Comparison of ENCODE assay signal across 8 cellular contexts in the genomic region with DNA sequence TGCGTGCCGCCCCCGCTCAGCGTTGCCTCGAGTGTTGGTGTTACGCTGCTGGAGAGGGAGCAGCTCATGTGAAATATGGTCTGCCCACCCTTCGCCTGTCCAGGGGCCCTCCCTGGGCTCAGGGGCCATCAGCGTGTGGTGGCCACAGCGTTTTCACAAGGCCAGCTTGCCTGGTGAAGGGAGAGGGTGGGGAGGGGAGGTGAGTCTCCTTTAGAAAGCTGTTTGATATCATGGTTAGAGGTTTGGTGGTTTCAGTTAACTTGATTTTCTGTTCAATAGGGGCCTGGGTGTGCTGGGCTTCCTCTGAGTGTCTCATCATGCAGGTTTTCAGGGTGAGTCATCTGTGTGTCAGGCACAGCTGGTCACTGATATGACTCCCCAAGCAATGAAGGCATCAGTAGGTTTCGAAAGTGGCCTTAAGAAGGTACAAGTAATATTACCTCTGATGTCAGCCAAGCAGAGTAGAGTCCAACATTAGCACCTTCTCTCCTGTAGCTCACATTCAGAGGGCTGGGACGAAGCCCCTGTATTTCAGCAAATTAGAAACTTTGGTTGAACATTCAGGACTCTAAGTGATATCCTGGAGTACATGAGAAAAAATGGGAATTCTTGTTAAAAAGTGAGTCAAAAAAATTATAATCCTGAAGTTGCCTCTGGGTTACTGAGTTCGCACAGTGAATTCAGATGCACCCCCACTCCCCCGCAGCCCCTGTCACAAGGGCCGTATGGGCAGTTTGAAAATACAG.
A peak's percentile ranks its signal among the peaks of the same experiment; 100 is the strongest.
DNase-seq lines count a peak whose midpoint lies in the region; ATAC-seq and TF ChIP-seq lines count a peak whose summit lies in the region.

No MANE protein-coding gene starts in this region.

- H3K36me3 ChIP-seq in RWPE2 (ENCODE audit: low read depth) = peaks cover 3% of the 10 kb centered on the region; the same call in 1 of the 2 replicates
- peaks cover 0 to 2% (median 0%) of the 10 kb centered on the region in 3 donors for H3K36me3 ChIP-seq in esophagus squamous epithelium

- WGBS in esophagus squamous epithelium, 2 donors = 84 to 89% methylated on average over 6 to 8 of the region's 14 CpGs

- H3K4me3 ChIP-seq in RWPE2 (ENCODE audit: severe bottlenecking) = no peak overlapping the region
- no peak overlapping the region for H3K4me3 ChIP-seq in esophagus squamous epithelium
- no peak overlapping the region for H3K4me3 ChIP-seq in retinal pigment epithelial cell (ENCODE audit: low read length)

- H3K4me1 ChIP-seq in RWPE2 (ENCODE audit: insufficient read depth, poor library complexity, severe bottlenecking) (peaks cover 28% of the 10 kb centered on the region), esophagus squamous epithelium (peaks cover 15 to 26% (median 19%) of the 10 kb centered on the region in 3 donors)

- H3K9me3 ChIP-seq in RWPE2 (ENCODE audit: severe bottlenecking) (no peaks in the 10 kb centered on the region), esophagus squamous epithelium (no peaks in the 10 kb centered on the region)

- peak; percentile 97 for ATAC-seq in RWPE2 (ENCODE audit: low read depth)
- no peak for ATAC-seq in GM21381 (IDR thresholded peaks at IDR 0.05; ENCODE audit: unreplicated experiment)

- TF ChIP-seq CTCF in RWPE2 (IDR thresholded peaks at IDR 0.05; ENCODE audit: poor library complexity, severe bottlenecking) (no peak), esophagus squamous epithelium (IDR thresholded peaks at IDR 0.05) (no peak), retinal pigment epithelial cell (conservative IDR thresholded peaks at IDR 0.05; ENCODE audit: low read depth, low read length) (no peak), GM10266 (IDR thresholded peaks at IDR 0.05; ENCODE audit: control insufficient read depth, insufficient read depth, low read depth, missing control alignments) (no peak)

- intact Hi-C loops in esophagus squamous epithelium (cut with DNase I) = no loop called here

- peak; percentile 31 for DNase-seq in stimulated activated CD4-positive, alpha-beta T cell treated with anti-CD3 and anti-CD28 coated beads, Interleukin-15, amount 100 ng/mL, for 24 hours
- DNase-seq in stimulated activated CD4-positive, alpha-beta T cell treated with anti-CD3 and anti-CD28 coated beads, Interleukin-4, amount 100 ng/mL, for 1 hour = no peak
- DNase-seq in RWPE2 (ENCODE audit: low spot score) (no peak), esophagus squamous epithelium (lab: John Stamatoyannopoulos, UW) (no peak), retinal pigment epithelial cell (ENCODE audit: low read depth) (peak; percentile 89), cerebellar nuclear complex (lab: John Stamatoyannopoulos, UW) (no peak), GM10266 (ENCODE audit: extremely low spot score) (no peak)

- no peaks in the 10 kb centered on the region for H3K27me3 ChIP-seq in RWPE2 (ENCODE audit: insufficient read depth, poor library complexity, severe bottlenecking)
- no peaks in the 10 kb centered on the region for H3K27me3 ChIP-seq in esophagus squamous epithelium

- peak overlapping the region; percentile 71 for H3K27ac ChIP-seq in RWPE2 (ENCODE audit: poor library complexity, severe bottlenecking)
- H3K27ac ChIP-seq in esophagus squamous epithelium = peak overlapping the region; percentile 10 to 53 (median 47)

- TF ChIP-seq POLR2A in esophagus squamous epithelium (IDR thresholded peaks at IDR 0.05) = no peak

Comparison
In these comparisons a context has a peak if more than half of its experiments do, and no peak if none do; other contexts are left out.
1. DNase-seq: peak in stimulated activated CD4-positive, alpha-beta T cell treated with anti-CD3 and anti-CD28 coated beads, Interleukin-15, amount 100 ng/mL, for 24 hours (single experiment) and retinal pigment epithelial cell (single experiment); none in stimulated activated CD4-positive, alpha-beta T cell treated with anti-CD3 and anti-CD28 coated beads, Interleukin-4, amount 100 ng/mL, for 1 hour (single experiment), RWPE2 (single experiment), esophagus squamous epithelium (single experiment), cerebellar nuclear complex (0 of 2) and GM10266 (single experiment).